In the genomic region with DNA sequence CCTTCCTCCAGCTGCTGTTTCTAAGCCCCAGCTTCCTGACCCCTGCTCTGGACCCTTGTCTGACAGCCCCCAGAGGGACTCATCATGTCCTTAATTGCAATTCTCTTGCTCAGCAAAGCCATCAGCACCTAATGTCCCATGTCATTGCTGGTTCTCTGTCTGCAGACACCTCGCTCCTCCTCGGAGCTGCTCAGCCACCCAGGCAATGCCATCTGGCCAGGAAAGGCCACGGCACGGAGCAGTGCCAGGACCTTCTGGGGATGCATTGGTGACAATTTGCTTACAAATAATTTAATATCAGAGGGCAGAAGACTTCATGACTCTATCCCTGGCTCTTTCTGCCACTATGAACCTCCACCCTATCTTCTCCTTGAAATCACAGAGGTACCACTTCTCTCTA, we compare ENCODE assay signal across 16 cellular contexts.
DNase-seq lines count a peak whose midpoint lies in the region; FAIRE-seq and TF ChIP-seq lines count a peak whose summit lies in the region.
"Had no signal": no experiment of that assay in that cellular context is flagged by ENCODE, and none has a peak within 500 bp of the region (broad histone marks: within the 10 kb centered on the region; RNA-seq: fewer than 3 reads in every experiment).

No MANE protein-coding gene starts in this region.

- no peaks in the 10 kb centered on the region for H3K36me3 ChIP-seq in spleen
- H3K36me3 ChIP-seq: BLaER1 had no signal

- H3K27ac ChIP-seq in spleen, result no peak overlapping the region
- H3K27ac ChIP-seq: BLaER1 had no signal

- no peak overlapping the region for H3K4me3 ChIP-seq in spleen
- H3K4me3 ChIP-seq: BLaER1, GM12878, GM23338 had no signal

- intact Hi-C loops in spleen (cut with DNase I; ENCODE audit: low total_unique reads), result no loop called here

- FAIRE-seq in D721Med (lab: Jason Lieb, UNC), result no peak
- no peak for FAIRE-seq in HTR-8/SVneo (lab: Jason Lieb, UNC)
- FAIRE-seq: GM12878, HepG2 had no signal

- TF ChIP-seq CTCF in D721Med (IDR thresholded peaks at IDR 0.05; ENCODE audit: insufficient read depth, missing control alignments), result no peak
- no peak for TF ChIP-seq CTCF in spleen (IDR thresholded peaks at IDR 0.05 in 8 of 11, conservative IDR thresholded peaks at IDR 0.05 in 3 of 11)

- peak; percentile 1 for DNase-seq in D721Med (ENCODE audit: insufficient read length, low spot score)
- peak; percentile 81 for DNase-seq in cerebellar cortex (ENCODE audit: low spot score)
- peak; percentile 37 for DNase-seq in islet precursor cell
- DNase-seq in spleen, result peak; percentile 15
- DNase-seq in nucleus accumbens (lab: John Stamatoyannopoulos, UW), result no peak
- DNase-seq in SHP77 (lab: John Stamatoyannopoulos, UW), result no peak
- DNase-seq in HTR-8/SVneo (ENCODE audit: insufficient read length, low spot score), result no peak
- DNase-seq: 8988T; AML-193; CD8-positive, alpha-beta memory T cell; H7 had no signal

- no peak for TF ChIP-seq POLR2A in spleen (IDR thresholded peaks at IDR 0.05)

- no peaks in the 10 kb centered on the region for H3K9me3 ChIP-seq in spleen
- H3K9me3 ChIP-seq: BLaER1, Caco-2 had no signal

- WGBS in spleen, 5 donors, result 41 to 69% (median 58%) methylated on average over 4 of the region's 4 CpGs

- peaks cover 0 to 9% (median 0%) of the 10 kb centered on the region in 7 donors for H3K27me3 ChIP-seq in spleen (replicated peaks in 1 of 7)
- H3K27me3 ChIP-seq: BLaER1 had no signal

- peaks cover 0 to 26% (median 13%) of the 10 kb centered on the region in 6 donors for H3K4me1 ChIP-seq in spleen
- H3K4me1 ChIP-seq: BLaER1 had no signal

Comparison
In these comparisons a context has a peak if more than half of its experiments do, and no peak if none do; other contexts are left out.
1. DNase-seq: peak in D721Med (single experiment), cerebellar cortex (single experiment), islet precursor cell (single experiment) and spleen (single experiment); none in nucleus accumbens (0 of 56), SHP77 (0 of 2) and HTR-8/SVneo (single experiment).